8 cellular contexts compared by ENCODE assay signal in the genomic region with DNA sequence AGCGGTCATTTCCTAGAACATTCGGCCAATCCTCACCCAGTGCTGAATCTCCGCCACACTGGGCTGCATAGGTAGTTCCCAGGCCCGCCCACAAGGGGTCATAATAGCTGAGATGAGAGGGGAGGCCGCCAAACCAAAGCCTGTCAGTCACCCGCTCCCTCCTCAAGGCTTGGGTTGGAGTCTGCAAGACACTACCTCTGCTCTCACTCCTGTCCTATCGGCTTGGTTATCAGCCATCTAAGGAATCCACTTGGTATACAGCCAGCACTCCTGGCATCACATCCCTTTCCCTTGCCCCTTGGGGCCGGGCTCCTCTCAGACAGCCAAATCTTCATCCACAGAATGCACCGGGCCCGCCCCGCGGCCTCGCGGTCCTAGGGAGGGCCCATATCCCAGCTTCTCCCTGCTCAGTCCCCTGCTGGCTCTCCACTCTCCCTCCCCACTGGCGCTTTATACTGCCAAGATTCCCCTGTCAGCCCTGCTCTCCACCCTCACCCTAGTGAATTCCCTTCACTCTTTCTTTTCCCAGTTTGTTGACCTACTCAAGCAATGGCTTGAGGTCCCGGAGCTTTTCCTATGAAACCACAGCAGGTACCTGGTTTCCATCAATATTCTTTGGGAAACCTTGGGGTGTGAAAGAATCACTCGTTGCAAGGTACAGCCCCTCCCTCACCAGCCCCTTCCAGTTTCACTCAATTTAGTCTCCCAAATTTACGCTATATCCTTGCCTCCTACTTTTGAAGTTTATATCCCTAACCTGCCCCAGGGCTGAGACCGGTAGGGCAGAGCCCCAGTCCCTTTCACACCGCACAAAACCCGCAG. TPM values are rescaled to one million over a fixed set of nuclear protein-coding genes. Genes with fewer than 3 reads are reported as not detected.
DNase-seq lines count a peak whose midpoint lies in the region; ATAC-seq and TF ChIP-seq lines count a peak whose summit lies in the region.

No MANE protein-coding gene starts in this region.

- peak; percentile 92 for DNase-seq in 8988T
- peak; percentile 73 for DNase-seq in activated T-cell treated with anti-CD3 and anti-CD28 coated beads, Interleukin-2, amount 50 U/mL, for 1 hour
- peak; percentile 98 for DNase-seq in myocyte (ENCODE audit: low read depth)
- DNase-seq in substantia nigra (lab: John Stamatoyannopoulos, UW): peak in 38 of 49 donors; percentile 21 to 82 (median 61)

- TF ChIP-seq CTCF in GM12874 (IDR thresholded peaks at IDR 0.05; ENCODE audit: insufficient read depth, low read depth, low read length): peak; percentile 77
- TF ChIP-seq CTCF in OCI-LY1 (IDR thresholded peaks at IDR 0.05; ENCODE audit: low read length): peak; percentile 78

- ATAC-seq in HG03060 (IDR thresholded peaks at IDR 0.05; ENCODE audit: low read depth, unreplicated experiment): peak; percentile 37
- peak; percentile 25 for ATAC-seq in esophagus mucosa

- H3K9me3 ChIP-seq in OCI-LY1 (ENCODE audit: low read length): no peaks in the 10 kb centered on the region

- H3K27me3 ChIP-seq in OCI-LY1 (ENCODE audit: insufficient read depth, low read length): no peaks in the 10 kb centered on the region

- H3K27ac ChIP-seq in OCI-LY1 (ENCODE audit: low read depth, low read length, poor library complexity, severe bottlenecking) (peak overlapping the region; percentile 5), substantia nigra (ENCODE audit: low read depth, low read length, poor library complexity, severe bottlenecking) (peak overlapping the region; percentile 56)

- peak overlapping the region; percentile 94 for H3K4me2 ChIP-seq in OCI-LY1 (ENCODE audit: low read length)

- 0 out of 2 replicates have a peak, but pooled peaks cover 11% of the 10 kb centered on the region for H3K79me2 ChIP-seq in OCI-LY1 (ENCODE audit: insufficient read depth, low read length)

- H3K9me2 ChIP-seq in OCI-LY1 (ENCODE audit: low read depth, low read length): no peaks in the 10 kb centered on the region

- H3K4me3 ChIP-seq in OCI-LY1 (ENCODE audit: low read depth, low read length, poor library complexity, severe bottlenecking): peak overlapping the region; percentile 89

- peak overlapping the region; percentile 79 for H3K9ac ChIP-seq in OCI-LY1 (ENCODE audit: low read length)

- no peaks in the 10 kb centered on the region for H4K20me1 ChIP-seq in OCI-LY1 (ENCODE audit: insufficient read depth, low read length)

- H2AFZ ChIP-seq in OCI-LY1 (ENCODE audit: low read length): no peak overlapping the region

- peaks cover 40% of the 10 kb centered on the region for H3K4me1 ChIP-seq in OCI-LY1 (ENCODE audit: insufficient read depth, low read length, severe bottlenecking)

- H3F3A ChIP-seq in OCI-LY1 (ENCODE audit: insufficient read depth, low read length): 0 out of 2 replicates have a peak, but pooled peaks cover 4% of the 10 kb centered on the region

- H3K36me3 ChIP-seq in OCI-LY1 (ENCODE audit: insufficient read depth, low read length): peaks cover 41% of the 10 kb centered on the region

RNA-seq across cellular contexts. Expression of a gene that starts 1.5 kb away (rescaled TPM):
- total RNA-seq in esophagus mucosa: 1.2 TPM
- total RNA-seq in myocyte: 221 and 252 TPM in 2 replicates
- 84.5 TPM for polyA plus RNA-seq in myocyte (2012)

RNA-seq across cellular contexts. Expression of a gene that starts 13.7 kb away (rescaled TPM):
- total RNA-seq in esophagus mucosa: 30.6 TPM
- 53.3 and 81.3 TPM in 2 replicates for total RNA-seq in myocyte
- polyA plus RNA-seq in myocyte (2012): 33.9 TPM

RNA-seq across cellular contexts. Expression of a gene that starts 20.1 kb away (rescaled TPM):
- total RNA-seq in esophagus mucosa: 3,825 TPM
- total RNA-seq in myocyte: 5,449 and 7,261 TPM in 2 replicates
- 8,217 TPM for polyA plus RNA-seq in myocyte (2012)

RNA-seq across cellular contexts. Expression of a gene that starts 52.8 kb away (rescaled TPM):
- total RNA-seq in esophagus mucosa (119 TPM), myocyte (368 and 425 TPM in 2 replicates)
- 156 TPM for polyA plus RNA-seq in myocyte (2012)

Comparison
In these comparisons a context has a peak if more than half of its experiments do, and no peak if none do; other contexts are left out.
1. Peak in every context shown above with its lines: DNase-seq, ATAC-seq, H3K4me3 ChIP-seq and H3K27ac ChIP-seq.
2. RNA of a gene that starts 1.5 kb away (total RNA-seq): 221 to 252 TPM in myocyte; 1.2 TPM in esophagus mucosa (single experiment); every median in the first group is over 100 times any median in the second.